8 cellular contexts compared by ENCODE assay signal in genomic region chr7:92832623-92833023, GRCh38. TPM values are rescaled to one million over a fixed set of nuclear protein-coding genes. Genes with fewer than 3 reads are reported as not detected.
A peak's percentile ranks its signal among the peaks of the same experiment; 100 is the strongest.
DNase-seq lines count a peak whose midpoint lies in the region; ATAC-seq and TF ChIP-seq lines count a peak whose summit lies in the region.

No MANE protein-coding gene starts in this region.

- H3K27ac ChIP-seq in right atrium auricular region (peak overlapping the region; percentile 95), mesodermal cell (ENCODE audit: low read depth, low read length, severe bottlenecking) (peak overlapping the region; percentile 96)

- H3K9me3 ChIP-seq in right atrium auricular region (no peaks in the 10 kb centered on the region), mesodermal cell (ENCODE audit: control insufficient read depth, low read length) (no peaks in the 10 kb centered on the region)

- no peak for ATAC-seq in Right ventricle myocardium inferior
- peak; percentile 0 for ATAC-seq in HG03558 (IDR thresholded peaks at IDR 0.05; ENCODE audit: extremely low read depth, unreplicated experiment)

- DNase-seq in right atrium auricular region (ENCODE audit: low spot score) (no peak), Right ventricle myocardium inferior (ENCODE audit: missing footprints) (no peak), astrocyte of the hippocampus (ENCODE audit: low read depth, low spot score) (peak; percentile 47), LoVo (ENCODE audit: low spot score) (no peak), GM19240 (ENCODE audit: insufficient read length, low spot score) (no peak)
- no peak for DNase-seq in stimulated activated CD8-positive, alpha-beta memory T cell treated with anti-CD3 and anti-CD28 coated beads, Interleukin-4, amount 100 ng/mL, for 48 hours

- no peak for TF ChIP-seq CTCF in right atrium auricular region (IDR thresholded peaks at IDR 0.05)

- H3K27me3 ChIP-seq in right atrium auricular region = no peaks in the 10 kb centered on the region

- no peaks in the 10 kb centered on the region for H3K36me3 ChIP-seq in right atrium auricular region
- H3K36me3 ChIP-seq in mesodermal cell (ENCODE audit: control insufficient read depth, insufficient read depth, low read length) = peaks cover 24% of the 10 kb centered on the region

- H3K4me3 ChIP-seq in right atrium auricular region (peak overlapping the region; percentile 84 to 86), mesodermal cell (ENCODE audit: extremely low read depth, insufficient read depth, low read length, poor library complexity, severe bottlenecking) (peak overlapping the region; percentile 76)

- 3 to 8% methylated on average over 10 to 16 of the region's 17 CpGs for WGBS in mesodermal cell (ENCODE audit: insufficient coverage in 2 of 2), 2 experiments

- intact Hi-C loops in Right ventricle myocardium inferior (cut with DNase I) = loop anchor here (1.0 to 10.0 kb wide), 5 partner anchors 50 to 308 kb away; partner anchors contain the start of genes PEX1 and RBM48

- H3K4me1 ChIP-seq in right atrium auricular region (peaks cover 0 to 35% of the 10 kb centered on the region in 2 donors), mesodermal cell (ENCODE audit: control insufficient read depth, insufficient read depth, low read length, poor library complexity, severe bottlenecking) (peaks cover 18% of the 10 kb centered on the region)

RNA-seq across cellular contexts. Expression of gene CDK6, which starts 3.8 kb away (rescaled TPM):
- total RNA-seq in right atrium auricular region = 10 to 100 TPM; 10.6 to 12.4 TPM
- total RNA-seq in Right ventricle myocardium inferior = 23.6 TPM
- polyA plus RNA-seq in mesodermal cell (2013, experiment 1 of 2) = 50.2 TPM
- 38.6 TPM for polyA plus RNA-seq in mesodermal cell (2013, experiment 2 of 2)
